35 cellular contexts compared by ENCODE assay signal in the genomic region with DNA sequence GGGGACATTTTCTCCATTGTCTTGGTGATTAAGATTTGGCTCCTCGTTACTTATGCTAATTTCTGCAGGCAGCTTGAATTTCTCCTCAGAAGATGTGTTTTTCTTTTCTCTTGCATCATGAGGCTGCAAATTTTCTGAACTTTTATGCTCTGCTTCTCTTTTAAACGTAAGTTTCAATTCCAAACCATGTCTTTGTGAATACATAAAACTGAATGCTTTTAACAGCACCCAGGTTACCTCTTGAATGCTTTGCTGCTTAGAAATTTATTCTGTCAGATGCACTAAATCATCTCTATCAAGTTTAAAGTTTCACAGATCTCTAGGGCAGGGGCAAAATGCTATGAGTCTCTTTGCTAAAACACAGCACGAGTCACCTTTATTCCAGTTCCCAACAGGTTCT. TPM values are rescaled to one million over a fixed set of nuclear protein-coding genes. Genes with fewer than 3 reads are reported as not detected.
DNase-seq lines count a peak whose midpoint lies in the region; ATAC-seq, FAIRE-seq and TF ChIP-seq lines count a peak whose summit lies in the region.
"Had no signal": no experiment of that assay in that cellular context is flagged by ENCODE, and none has a peak within 500 bp of the region (broad histone marks: within the 10 kb centered on the region; RNA-seq: fewer than 3 reads in every experiment).

No MANE protein-coding gene starts in this region.

- no peaks in the 10 kb centered on the region for H4K20me1 ChIP-seq in HepG2 (ENCODE audit: insufficient read depth, low read length)
- H4K20me1 ChIP-seq: BLaER1; BLaER1 treated with 17β-estradiol and CSF1 and Interleukin-3, amounts not matched to agents 10 nM and 100 nM had no signal

- peaks cover 43% of the 10 kb centered on the region for H3K9me3 Mint-ChIP-seq in endodermal cell

- POLR2A ChIA-PET in HepG2 (lab: Yijun Ruan, JAX) (no interaction called here), HEK293 (lab: Yijun Ruan, JAX) (no interaction called here)

- intact Hi-C loops in HepG2 (cut with micrococcal nuclease; ENCODE audit: unreplicated experiment) (no loop called here), right lobe of liver (cut with DNase I) (no loop called here)

- no peaks in the 10 kb centered on the region for H3K79me2 ChIP-seq in HepG2 (ENCODE audit: insufficient read depth, low read length)

- no peak for TF ChIP-seq EP300 in HepG2 (IDR thresholded peaks at IDR 0.05; ENCODE audit: low read depth in 2 of 2, low read length in 2 of 2)
- no peak for TF ChIP-seq EP300 in HepG2 (CRISPR knock-in tag; IDR thresholded peaks at IDR 0.05; ENCODE audit: borderline replicate concordance)

- H3K27me3 ChIP-seq in HepG2 (ENCODE audit: control insufficient read depth in 1 of 2, insufficient read depth in 2 of 2, low read length in 2 of 2) (no peaks in the 10 kb centered on the region), right lobe of liver (no peaks in the 10 kb centered on the region), endodermal cell (ENCODE audit: control insufficient read depth, insufficient read depth, low read length, poor library complexity, severe bottlenecking) (no peaks in the 10 kb centered on the region)
- H3K27me3 ChIP-seq: BE2C; BLaER1; BLaER1 treated with 17β-estradiol and CSF1 and Interleukin-3, amounts not matched to agents 10 nM and 100 nM had no signal

- peaks cover 27% of the 10 kb centered on the region for H3K36me3 Mint-ChIP-seq in endodermal cell (ENCODE audit: low read depth)
- H3K36me3 Mint-ChIP-seq: CD14-positive monocyte; CD4-positive, alpha-beta memory T cell; CD4-positive, CD25-positive, alpha-beta regulatory T cell; CD8-positive, alpha-beta T cell had no signal

- no peak for TF ChIP-seq CTCF in HepG2 (CRISPR knock-in tag; IDR thresholded peaks at IDR 0.05)
- TF ChIP-seq CTCF in right lobe of liver (IDR thresholded peaks at IDR 0.05): no peak
- TF ChIP-seq CTCF in HEK293 (tag by site-specific recombination; IDR thresholded peaks at IDR 0.05): no peak
- no peak for TF ChIP-seq CTCF in endodermal cell (conservative IDR thresholded peaks at IDR 0.05)

- no peak for TF ChIP-seq POLR2A in HepG2 (IDR thresholded peaks at IDR 0.05; ENCODE audit: insufficient read depth in 1 of 2, low read depth in 2 of 2, low read length in 2 of 2)
- TF ChIP-seq POLR2A in right lobe of liver (IDR thresholded peaks at IDR 0.05): no peak

- H3K27ac Mint-ChIP-seq in endodermal cell: no peak overlapping the region
- H3K27ac Mint-ChIP-seq: B cell; CD4-positive, alpha-beta memory T cell; CD4-positive, alpha-beta T cell; CD4-positive, CD25-positive, alpha-beta regulatory T cell; CD8-positive, alpha-beta memory T cell; CD8-positive, alpha-beta T cell had no signal

- H3K9me3 ChIP-seq in HepG2 (ENCODE audit: low read length) (peaks cover 34% of the 10 kb centered on the region), right lobe of liver (no peaks in the 10 kb centered on the region), HEK293 (ENCODE audit: control insufficient read depth, insufficient read depth, low read depth, low read length) (peaks cover 2% of the 10 kb centered on the region), endodermal cell (ENCODE audit: control insufficient read depth, low read length) (peaks cover 33% of the 10 kb centered on the region)
- H3K9me3 ChIP-seq: BE2C, Caco-2 had no signal

- in situ Hi-C loops in HepG2 (cut with HindIII; ENCODE audit: extremely low pct_ligation_motif_present, low pct_unique_long_range_greater_than_20kb): no loop called here

- no peak overlapping the region for H2AFZ ChIP-seq in HepG2 (ENCODE audit: low read length)

- H3K36me3 ChIP-seq in HepG2 (replicated peaks in 1 of 2; ENCODE audit: control insufficient read depth in 1 of 2, insufficient read depth in 2 of 2, low read length in 2 of 2): no peaks in the 10 kb centered on the region
- H3K36me3 ChIP-seq in right lobe of liver: no peaks in the 10 kb centered on the region
- H3K36me3 ChIP-seq in HEK293 (ENCODE audit: control insufficient read depth in 2 of 2, insufficient read depth in 1 of 2, low read length in 2 of 2): no peaks in the 10 kb centered on the region
- no peaks in the 10 kb centered on the region for H3K36me3 ChIP-seq in endodermal cell (ENCODE audit: control insufficient read depth, insufficient read depth, low read length)
- H3K36me3 ChIP-seq: BE2C, BLaER1 had no signal

- FAIRE-seq in HepG2 (lab: Jason Lieb, UNC): no peak
- FAIRE-seq: A204.1, A549, D721Med had no signal

- no TSS peak for BruUV-seq in HepG2 (replicated peaks; lab: Mats Ljungman, UMichigan)

- no peak overlapping the region for H3K4me2 ChIP-seq in HepG2 (ENCODE audit: low read depth, low read length)
- H3K4me2 ChIP-seq: A549; BLaER1; BLaER1 treated with 17β-estradiol and CSF1 and Interleukin-3, amounts not matched to agents 10 nM and 100 nM had no signal

- TF ChIP-seq RAD21 in HepG2 (CRISPR knock-in tag; IDR thresholded peaks at IDR 0.05): no peak

- no peak overlapping the region for H3K4me3 Mint-ChIP-seq in endodermal cell
- H3K4me3 Mint-ChIP-seq: B cell; CD14-positive monocyte; CD4-positive, alpha-beta memory T cell; CD4-positive, alpha-beta T cell; CD4-positive, CD25-positive, alpha-beta regulatory T cell; CD8-positive, alpha-beta memory T cell; CD8-positive, alpha-beta T cell had no signal

- H3K9ac ChIP-seq in HepG2 (ENCODE audit: insufficient read depth, low read depth, low read length): no peak overlapping the region
- no peak overlapping the region for H3K9ac ChIP-seq in endodermal cell (ENCODE audit: extremely low read depth, low read length, poor library complexity, severe bottlenecking)
- H3K9ac ChIP-seq: BLaER1; BLaER1 treated with 17β-estradiol and CSF1 and Interleukin-3, amounts not matched to agents 10 nM and 100 nM had no signal

- no peaks in the 10 kb centered on the region for H3K27me3 Mint-ChIP-seq in endodermal cell (ENCODE audit: insufficient read depth)
- H3K27me3 Mint-ChIP-seq: CD4-positive, alpha-beta memory T cell; CD4-positive, alpha-beta T cell; CD4-positive, CD25-positive, alpha-beta regulatory T cell had no signal

- CTCF ChIA-PET in HepG2 (lab: Yijun Ruan, JAX; ENCODE audit: low intra/inter-chr PET ratio, low total read pairs): no interaction called here
- CTCF ChIA-PET in HEK293 (lab: Yijun Ruan, JAX): no interaction called here

- no peaks in the 10 kb centered on the region for H3K4me1 Mint-ChIP-seq in endodermal cell
- H3K4me1 Mint-ChIP-seq: CD14-positive monocyte; CD4-positive, alpha-beta memory T cell; CD4-positive, CD25-positive, alpha-beta regulatory T cell; CD8-positive, alpha-beta memory T cell had no signal

- H3K27ac ChIP-seq in HepG2 (ENCODE audit: extremely low read length, insufficient read depth, low read length) (no peak overlapping the region), right lobe of liver (no peak overlapping the region), HEK293 (ENCODE audit: extremely low read depth, low read depth, low read length) (no peak overlapping the region), endodermal cell (ENCODE audit: low read depth, low read length) (no peak overlapping the region)
- H3K27ac ChIP-seq: 22Rv1; A549; BLaER1; BLaER1 treated with 17β-estradiol and CSF1 and Interleukin-3, amounts not matched to agents 10 nM and 100 nM; C4-2B had no signal

- no peak overlapping the region for H3K4me3 ChIP-seq in HepG2 (replicated peaks in 1 of 3; ENCODE audit: insufficient read depth in 1 of 3, low read depth in 2 of 3, low read length in 3 of 3)
- H3K4me3 ChIP-seq in right lobe of liver: no peak overlapping the region
- H3K4me3 ChIP-seq in HEK293 (ENCODE audit: low read depth, low read length): no peak overlapping the region
- peak overlapping the region; percentile 44 for H3K4me3 ChIP-seq in endodermal cell (ENCODE audit: low read length)
- H3K4me3 ChIP-seq: A549; BLaER1; BLaER1 treated with 17β-estradiol and CSF1 and Interleukin-3, amounts not matched to agents 10 nM and 100 nM had no signal

- ATAC-seq in HepG2 (no peak), right lobe of liver (no peak), GM18498 (IDR thresholded peaks at IDR 0.05; ENCODE audit: unreplicated experiment) (no peak)
- ATAC-seq: A549; CD8-positive, alpha-beta T cell had no signal

- whole genome bisulfite sequencing in HepG2 (ENCODE audit: low lambda C conversion rate): 11% methylated on average over 3 of the region's 3 CpGs
- 48% methylated on average over 3 of the region's 3 CpGs for WGBS in right lobe of liver (ENCODE audit: insufficient coverage, low coverage, low lambda C conversion rate, missing lambda C conversion rate)
- WGBS in endodermal cell (ENCODE audit: insufficient coverage in 1 of 2, insufficient read length in 1 of 2), 2 experiments: 95 to 96% methylated on average over 3 of the region's 3 CpGs

- DNase-seq in HepG2 (ENCODE audit: low spot score) (no peak), right lobe of liver (no peak), endodermal cell (no peak), NCI-H510A treated with DMSO at 0.1 percent for 48 hours (lab: John Stamatoyannopoulos, UW) (no peak)
- DNase-seq: 8988T; ACHN; AML-193; BE2C; C1 segment of cervical spinal cord; Caco-2; Calu3; CD4-positive, alpha-beta memory T cell; CD4-positive, alpha-beta T cell; CD4-positive, CD25-positive, alpha-beta regulatory T cell; CD8-positive, alpha-beta memory T cell; CD8-positive, alpha-beta T cell; COR-L47; DMS 273 treated with DMSO at 0.1 percent for 48 hours; DMS153; DMS53; DMS79; DMS79 treated with DMSO at 0.1 percent for 48 hours; DND-41; EL had no signal

- H3K4me1 ChIP-seq in HepG2 (ENCODE audit: insufficient read depth, low read length) (no peaks in the 10 kb centered on the region), right lobe of liver (no peaks in the 10 kb centered on the region), HEK293 (ENCODE audit: control insufficient read depth, insufficient read depth, low read length) (no peaks in the 10 kb centered on the region), endodermal cell (ENCODE audit: control insufficient read depth, insufficient read depth, low read length) (no peaks in the 10 kb centered on the region)
- H3K4me1 ChIP-seq: A549; BE2C; BLaER1; BLaER1 treated with 17β-estradiol and CSF1 and Interleukin-3, amounts not matched to agents 10 nM and 100 nM; Caco-2 had no signal

RNA-seq across cellular contexts. Expression of gene ARHGAP44, which starts 19.4 kb away (rescaled TPM):
- 2.8 and 3.1 TPM in 2 replicates for total RNA-seq in HepG2 (2016; rRNA removed; fragmentation: Illumina TruSeq; extraction: Trizol)
- total RNA-seq in HepG2 (2016; cell fraction: cytosol; rRNA removed; fragmentation: Illumina TruSeq; extraction: Trizol; ENCODE audit: low read depth): 0.91 and 1.7 TPM in 2 replicates
- 1.8 and 2.8 TPM in 2 replicates for total RNA-seq in HepG2 (2016; cell fraction: insoluble cytoplasmic fraction; rRNA removed; fragmentation: Illumina TruSeq; extraction: Trizol)
- total RNA-seq in HepG2 (2016; cell fraction: membrane; rRNA removed; fragmentation: Illumina TruSeq; extraction: Trizol): 3.5 and 4.2 TPM in 2 replicates
- 3.7 and 4.1 TPM in 2 replicates for total RNA-seq in HepG2 (2016; cell fraction: nucleus; rRNA removed; fragmentation: Illumina TruSeq; extraction: Trizol)
- polyA plus RNA-seq in HepG2 (2011; rRNA removed): 0.78 and 0.79 TPM in 2 replicates
- polyA plus RNA-seq in HepG2 (2011; cell fraction: cytosol; rRNA removed): 0.56 and 0.59 TPM in 2 replicates
- 1.0 and 1.1 TPM in 2 replicates for polyA plus RNA-seq in HepG2 (2011; cell fraction: nucleus; rRNA removed)
- 0.80 and 1.4 TPM in 2 replicates for polyA plus RNA-seq in HepG2 (2012)
- polyA plus RNA-seq in HepG2 (2016; cell fraction: cytosol; fragmentation: Illumina TruSeq; extraction: Trizol; ENCODE audit: low read depth): 1.2 TPM in 2 replicates
- 2.7 and 2.9 TPM in 2 replicates for polyA plus RNA-seq in HepG2 (2016; cell fraction: insoluble cytoplasmic fraction; fragmentation: Illumina TruSeq; extraction: Trizol; ENCODE audit: low read depth)
- 2.8 and 3.0 TPM in 2 replicates for polyA plus RNA-seq in HepG2 (2016; cell fraction: membrane; fragmentation: Illumina TruSeq; extraction: Trizol; ENCODE audit: low read depth)
- polyA plus RNA-seq in HepG2 (2016; cell fraction: nucleus; fragmentation: Illumina TruSeq; extraction: Trizol; ENCODE audit: insufficient read depth, low read depth): 3.4 and 3.6 TPM in 2 replicates
- 0.37 and 2.5 TPM in 2 replicates for polyA minus RNA-seq in HepG2 (2011; rRNA and poly(A)+ RNA removed; ENCODE audit: low replicate concordance)
- polyA minus RNA-seq in HepG2 (2011; cell fraction: cytosol; rRNA and poly(A)+ RNA removed): 0.18 and 0.79 TPM in 2 replicates
- 1.4 and 1.9 TPM in 2 replicates for polyA minus RNA-seq in HepG2 (2011; cell fraction: nucleus; rRNA and poly(A)+ RNA removed)
- total RNA-seq in right lobe of liver: 1 to 10 TPM in 1 of 6 experiments, under 1 TPM in 5; 0.49 to 1.1 (median 0.63) TPM
- total RNA-seq in endodermal cell: 10 to 100 TPM; 14.2 to 21.9 TPM
- 6.9 TPM for polyA plus RNA-seq in endodermal cell (2013, experiment 1 of 2)
- polyA plus RNA-seq in endodermal cell (2013, experiment 2 of 2): 5.9 TPM
- total RNA-seq: CD4-positive, alpha-beta memory T cell; CD4-positive, alpha-beta T cell; CD4-positive, CD25-positive, alpha-beta regulatory T cell; CD8-positive, alpha-beta memory T cell; CD8-positive, alpha-beta T cell had no signal
- polyA plus RNA-seq: CD14-positive monocyte; CD8-positive, alpha-beta memory T cell had no signal
